Comparison of ENCODE assay signal across 20 cellular contexts in the genomic region with DNA sequence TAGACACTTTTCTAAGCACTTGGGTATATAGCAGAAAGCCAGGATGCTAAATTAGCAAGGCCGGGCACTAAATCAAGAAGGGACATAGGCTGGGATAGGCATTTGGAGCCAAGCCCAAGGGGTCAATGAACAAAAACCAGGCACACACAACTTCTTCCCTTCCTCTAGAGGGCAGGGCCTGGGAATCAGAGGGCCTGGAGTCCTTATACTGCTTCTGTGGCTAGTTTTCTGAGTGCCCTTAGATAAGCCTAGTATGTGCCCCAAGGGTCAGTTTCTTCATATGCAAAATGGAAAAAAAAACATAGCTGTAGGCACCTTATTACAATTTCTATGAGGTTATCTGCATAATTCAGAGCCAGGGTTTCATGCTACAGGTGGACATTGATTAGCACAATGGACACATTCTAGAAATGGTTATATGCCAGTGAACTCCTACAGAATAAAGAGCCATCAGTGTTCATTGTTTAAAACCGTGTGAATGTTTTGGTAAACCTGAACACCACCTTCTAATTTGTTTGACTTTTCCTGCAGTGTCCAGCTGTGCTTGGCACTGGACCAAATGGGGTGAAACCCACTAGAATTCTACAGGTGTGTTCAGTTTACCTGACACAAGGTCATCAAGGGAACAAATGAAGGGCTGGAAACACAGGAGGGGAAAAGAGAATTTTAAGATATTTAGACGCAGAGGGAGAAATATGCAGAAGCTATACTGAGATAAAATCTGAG. TPM values are rescaled to one million over a fixed set of nuclear protein-coding genes. Genes with fewer than 3 reads are reported as not detected.
DNase-seq lines count a peak whose midpoint lies in the region; ATAC-seq, FAIRE-seq and TF ChIP-seq lines count a peak whose summit lies in the region.
"Had no signal": no experiment of that assay in that cellular context is flagged by ENCODE, and none has a peak within 500 bp of the region (broad histone marks: within the 10 kb centered on the region; RNA-seq: fewer than 3 reads in every experiment).

No MANE protein-coding gene starts in this region.

- CTCF ChIA-PET in HepG2 (lab: Yijun Ruan, JAX; ENCODE audit: low intra/inter-chr PET ratio, low total read pairs), result no interaction called here

- WGBS in HepG2 (ENCODE audit: low lambda C conversion rate), result 42% methylated on average over 3 of the region's 3 CpGs

- POLR2A ChIA-PET in HepG2 (lab: Yijun Ruan, JAX), result interaction anchor here (1.3 kb wide), 1 partner anchor 11 kb away, joined by 5 read pairs; no protein-coding TSS in a partner anchor

- no peaks in the 10 kb centered on the region for H3K79me2 ChIP-seq in HepG2 (ENCODE audit: insufficient read depth, low read length)
- H3K79me2 ChIP-seq: hepatocyte had no signal

- H3K36me3 Mint-ChIP-seq in natural killer cell treated with Interleukin-12 subunit alpha and Interleukin-12 subunit beta and Interleukin-15 and Interleukin-18, amount 100 ng/mL, for 72 hours, result no peaks in the 10 kb centered on the region
- no peaks in the 10 kb centered on the region for H3K36me3 Mint-ChIP-seq in natural killer cell
- H3K36me3 Mint-ChIP-seq in T-helper 17 cell (ENCODE audit: low read depth), result peaks cover 2% of the 10 kb centered on the region

- H3K4me1 Mint-ChIP-seq in natural killer cell treated with Interleukin-12 subunit alpha and Interleukin-12 subunit beta and Interleukin-15 and Interleukin-18, amount 100 ng/mL, for 72 hours (ENCODE audit: low read depth in 2 of 2), result peaks cover 37 to 38% of the 10 kb centered on the region in 2 donors
- H3K4me1 Mint-ChIP-seq in natural killer cell, result peaks cover 7 to 15% of the 10 kb centered on the region in 2 donors
- peaks cover 21% of the 10 kb centered on the region for H3K4me1 Mint-ChIP-seq in T-helper 17 cell

- no peak overlapping the region for H2AFZ ChIP-seq in HepG2 (ENCODE audit: low read length)
- H2AFZ ChIP-seq: hepatocyte had no signal

- no peaks in the 10 kb centered on the region for H4K20me1 ChIP-seq in HepG2 (ENCODE audit: insufficient read depth, low read length)

- no peak for FAIRE-seq in HepG2 (lab: Jason Lieb, UNC)
- FAIRE-seq: astrocyte, GM18507, TTC549 had no signal

- H3K27ac Mint-ChIP-seq in natural killer cell treated with Interleukin-12 subunit alpha and Interleukin-12 subunit beta and Interleukin-15 and Interleukin-18, amount 100 ng/mL, for 72 hours, result peak overlapping the region; percentile 10 to 83
- no peak overlapping the region for H3K27ac Mint-ChIP-seq in natural killer cell
- H3K27ac Mint-ChIP-seq in T-helper 17 cell, result peak overlapping the region; percentile 8
- H3K27ac Mint-ChIP-seq: activated CD4-positive, alpha-beta T cell treated with anti-CD3 and anti-CD28 coated beads, Interleukin-2, amount 10 ng/mL, durations not matched to agents 24 days and 14 days had no signal

- H3K27me3 ChIP-seq in HepG2 (ENCODE audit: control insufficient read depth in 1 of 2, insufficient read depth in 2 of 2, low read length in 2 of 2), result 0 out of 5 replicates have a peak, but pooled peaks cover 0 to 5% of the 10 kb centered on the region in 2 experiments
- H3K27me3 ChIP-seq: hepatocyte, MG63, neutrophil had no signal

- TF ChIP-seq POLR2A in HepG2 (IDR thresholded peaks at IDR 0.05; ENCODE audit: insufficient read depth in 1 of 2, low read depth in 2 of 2, low read length in 2 of 2), result no peak

- intact Hi-C loops in natural killer cell (cut with micrococcal nuclease), result no loop called here
- intact Hi-C loops in HepG2 (cut with micrococcal nuclease; ENCODE audit: unreplicated experiment), result no loop called here

- in situ Hi-C loops in HepG2 (cut with HindIII; ENCODE audit: extremely low pct_ligation_motif_present, low pct_unique_long_range_greater_than_20kb), result no loop called here

- H3K9me3 ChIP-seq in T-helper 17 cell (ENCODE audit: control insufficient read depth, low read length, poor library complexity, severe bottlenecking) (no peaks in the 10 kb centered on the region), HepG2 (ENCODE audit: low read length) (no peaks in the 10 kb centered on the region)
- H3K9me3 ChIP-seq: MG63, neutrophil had no signal

- no peak overlapping the region for H3K4me3 ChIP-seq in HepG2 (replicated peaks in 1 of 3; ENCODE audit: insufficient read depth in 1 of 3, low read depth in 2 of 3, low read length in 3 of 3)
- H3K4me3 ChIP-seq: hepatocyte, MG63 had no signal

- TF ChIP-seq EP300 in HepG2 (IDR thresholded peaks at IDR 0.05; ENCODE audit: low read depth in 2 of 2, low read length in 2 of 2) (no peak), HepG2 (CRISPR knock-in tag; IDR thresholded peaks at IDR 0.05; ENCODE audit: borderline replicate concordance) (no peak)

- no peaks in the 10 kb centered on the region for H3K9me3 Mint-ChIP-seq in natural killer cell treated with Interleukin-12 subunit alpha and Interleukin-12 subunit beta and Interleukin-15 and Interleukin-18, amount 100 ng/mL, for 72 hours
- no peaks in the 10 kb centered on the region for H3K9me3 Mint-ChIP-seq in natural killer cell
- H3K9me3 Mint-ChIP-seq: activated CD4-positive, alpha-beta T cell treated with anti-CD3 and anti-CD28 coated beads, Interleukin-2, amount 10 ng/mL, durations not matched to agents 24 days and 14 days had no signal

- no peak overlapping the region for H3K9ac ChIP-seq in HepG2 (ENCODE audit: insufficient read depth, low read depth, low read length)

- H3K36me3 ChIP-seq in HepG2 (replicated peaks in 1 of 2; ENCODE audit: control insufficient read depth in 1 of 2, insufficient read depth in 2 of 2, low read length in 2 of 2), result no peaks in the 10 kb centered on the region
- H3K36me3 ChIP-seq: MG63, neutrophil had no signal

- DNase-seq in natural killer cell treated with Interleukin-12 subunit alpha and Interleukin-12 subunit beta and Interleukin-15 and Interleukin-18, amount 100 ng/mL, for 72 hours (ENCODE audit: low spot score), result no peak
- no peak for DNase-seq in natural killer cell
- no peak for DNase-seq in T-helper 17 cell
- no peak for DNase-seq in HepG2 (ENCODE audit: low spot score)
- no peak for DNase-seq in AG20443 (ENCODE audit: low spot score)
- DNase-seq in T-helper 2 cell, result no peak
- DNase-seq in effector CD8-positive, alpha-beta T cell (lab: John Stamatoyannopoulos, UW), result no peak
- DNase-seq: ACHN; activated CD4-positive, alpha-beta T cell treated with anti-CD3 and anti-CD28 coated beads, Interleukin-2, amount 10 ng/mL, durations not matched to agents 24 days and 14 days; activated naive CD4-positive, alpha-beta T cell treated with Interleukin-2 at 50 U/mL for 16 hours; MG63; NCI-H1930; stimulated activated CD4-positive, alpha-beta T cell treated with anti-CD3 and anti-CD28 coated beads, Interleukin-12 subunit alpha, Interleukin-12 subunit beta, amount 100 ng/mL, for 4 hours had no signal

- H3K27me3 Mint-ChIP-seq in natural killer cell treated with Interleukin-12 subunit alpha and Interleukin-12 subunit beta and Interleukin-15 and Interleukin-18, amount 100 ng/mL, for 72 hours, result no peaks in the 10 kb centered on the region
- H3K27me3 Mint-ChIP-seq in natural killer cell (ENCODE audit: low read depth in 2 of 2) (no peaks in the 10 kb centered on the region), T-helper 17 cell (no peaks in the 10 kb centered on the region)

- no TSS peak for BruUV-seq in HepG2 (replicated peaks; lab: Mats Ljungman, UMichigan)

- peaks cover 50% of the 10 kb centered on the region for H3K4me1 ChIP-seq in HepG2 (ENCODE audit: insufficient read depth, low read length)

- TF ChIP-seq CTCF in natural killer cell (IDR thresholded peaks at IDR 0.05), result no peak
- TF ChIP-seq CTCF in HepG2 (CRISPR knock-in tag; IDR thresholded peaks at IDR 0.05), result 0 out of 2 replicates have a peak, but pooled peaks have one; percentile 7

- no peak for ATAC-seq in natural killer cell treated with Interleukin-12 subunit alpha and Interleukin-12 subunit beta and Interleukin-15 and Interleukin-18, amount 100 ng/mL, for 72 hours
- ATAC-seq in natural killer cell (no peak), T-helper 17 cell (no peak), HepG2 (no peak; the same call in 2 of the 3 replicates), GM18511 (IDR thresholded peaks at IDR 0.05; ENCODE audit: unreplicated experiment) (no peak)
- ATAC-seq: SK-N-SH treated with all-trans-retinoic acid at 6 μM for 48 hours had no signal

- no peak for TF ChIP-seq RAD21 in HepG2 (CRISPR knock-in tag; IDR thresholded peaks at IDR 0.05)

- no peak overlapping the region for H3K27ac ChIP-seq in HepG2 (ENCODE audit: extremely low read length, insufficient read depth, low read length)
- H3K27ac ChIP-seq: hepatocyte, neutrophil had no signal

- H3K4me3 Mint-ChIP-seq in natural killer cell treated with Interleukin-12 subunit alpha and Interleukin-12 subunit beta and Interleukin-15 and Interleukin-18, amount 100 ng/mL, for 72 hours, result no peak overlapping the region
- no peak overlapping the region for H3K4me3 Mint-ChIP-seq in natural killer cell
- no peak overlapping the region for H3K4me3 Mint-ChIP-seq in T-helper 17 cell
- H3K4me3 Mint-ChIP-seq: activated CD4-positive, alpha-beta T cell treated with anti-CD3 and anti-CD28 coated beads, Interleukin-2, amount 10 ng/mL, durations not matched to agents 24 days and 14 days had no signal

- no peak overlapping the region for H3K4me2 ChIP-seq in HepG2 (ENCODE audit: low read depth, low read length)
- H3K4me2 ChIP-seq: hepatocyte had no signal

RNA-seq across cellular contexts. Expression of gene PAX8, which starts 49.6 kb away (rescaled TPM):
- 1 to 10 TPM in 1 of 2 donors, under 1 TPM in 1; 0.64 to 1.8 TPM for total RNA-seq in natural killer cell treated with Interleukin-12 subunit alpha and Interleukin-12 subunit beta and Interleukin-15 and Interleukin-18, amount 100 ng/mL, for 72 hours
- total RNA-seq in natural killer cell (1 to 10 TPM in 1 of 3 donors, under 1 TPM in 2; 0.57 to 1.2 (median 0.65) TPM), T-helper 17 cell (1 to 10 TPM in 1 of 2 donors, under 1 TPM in 1; 0.21 to 1.4 TPM), HepG2 (2016; rRNA removed; fragmentation: Illumina TruSeq; extraction: Trizol) (1.3 and 1.5 TPM in 2 replicates)
- 0.79 and 0.91 TPM in 2 replicates for total RNA-seq in HepG2 (2016; cell fraction: cytosol; rRNA removed; fragmentation: Illumina TruSeq; extraction: Trizol; ENCODE audit: low read depth)
- 1.4 and 1.5 TPM in 2 replicates for total RNA-seq in HepG2 (2016; cell fraction: insoluble cytoplasmic fraction; rRNA removed; fragmentation: Illumina TruSeq; extraction: Trizol)
- 1.9 and 2.0 TPM in 2 replicates for total RNA-seq in HepG2 (2016; cell fraction: membrane; rRNA removed; fragmentation: Illumina TruSeq; extraction: Trizol)
- total RNA-seq in HepG2 (2016; cell fraction: nucleus; rRNA removed; fragmentation: Illumina TruSeq; extraction: Trizol), result 0.88 and 0.90 TPM in 2 replicates
- 8.1 and 8.8 TPM in 2 replicates for polyA plus RNA-seq in HepG2 (2011; rRNA removed)
- 3.2 and 4.3 TPM in 2 replicates for polyA plus RNA-seq in HepG2 (2011; cell fraction: cytosol; rRNA removed)
- 2.5 and 2.8 TPM in 2 replicates for polyA plus RNA-seq in HepG2 (2011; cell fraction: nucleus; rRNA removed)
- 5.3 and 8.3 TPM in 2 replicates for polyA plus RNA-seq in HepG2 (2012)
- polyA plus RNA-seq in HepG2 (2016; cell fraction: cytosol; fragmentation: Illumina TruSeq; extraction: Trizol; ENCODE audit: low read depth), result 1.0 and 1.2 TPM in 2 replicates
- 3.8 and 4.0 TPM in 2 replicates for polyA plus RNA-seq in HepG2 (2016; cell fraction: insoluble cytoplasmic fraction; fragmentation: Illumina TruSeq; extraction: Trizol; ENCODE audit: low read depth)
- polyA plus RNA-seq in HepG2 (2016; cell fraction: membrane; fragmentation: Illumina TruSeq; extraction: Trizol; ENCODE audit: low read depth), result 2.8 TPM in 2 replicates
- polyA plus RNA-seq in HepG2 (2016; cell fraction: nucleus; fragmentation: Illumina TruSeq; extraction: Trizol; ENCODE audit: insufficient read depth, low read depth), result 2.5 and 3.1 TPM in 2 replicates
- 1.1 and 5.5 TPM in 2 replicates for polyA minus RNA-seq in HepG2 (2011; rRNA and poly(A)+ RNA removed; ENCODE audit: low replicate concordance)
- polyA minus RNA-seq in HepG2 (2011; cell fraction: cytosol; rRNA and poly(A)+ RNA removed), result 2.4 and 3.0 TPM in 2 replicates
- 3.7 and 3.9 TPM in 2 replicates for polyA minus RNA-seq in HepG2 (2011; cell fraction: nucleus; rRNA and poly(A)+ RNA removed)
- total RNA-seq: hepatocyte had no signal

RNA-seq across cellular contexts. Expression of gene PSD4, which starts 55.4 kb away (rescaled TPM):
- 100 to 1,000 TPM; 299 to 305 TPM for total RNA-seq in natural killer cell treated with Interleukin-12 subunit alpha and Interleukin-12 subunit beta and Interleukin-15 and Interleukin-18, amount 100 ng/mL, for 72 hours
- total RNA-seq in natural killer cell, result 100 to 1,000 TPM; 280 to 347 (median 340) TPM
- total RNA-seq in T-helper 17 cell, result 100 to 1,000 TPM; 141 to 160 TPM
- 8.6 and 9.4 TPM in 2 replicates for total RNA-seq in HepG2 (2016; rRNA removed; fragmentation: Illumina TruSeq; extraction: Trizol)
- total RNA-seq in HepG2 (2016; cell fraction: cytosol; rRNA removed; fragmentation: Illumina TruSeq; extraction: Trizol; ENCODE audit: low read depth), result 1.8 and 2.1 TPM in 2 replicates
- total RNA-seq in HepG2 (2016; cell fraction: insoluble cytoplasmic fraction; rRNA removed; fragmentation: Illumina TruSeq; extraction: Trizol), result 6.4 and 9.6 TPM in 2 replicates
- 4.3 and 5.2 TPM in 2 replicates for total RNA-seq in HepG2 (2016; cell fraction: membrane; rRNA removed; fragmentation: Illumina TruSeq; extraction: Trizol)
- 10.2 and 10.4 TPM in 2 replicates for total RNA-seq in HepG2 (2016; cell fraction: nucleus; rRNA removed; fragmentation: Illumina TruSeq; extraction: Trizol)
- 5.8 and 9.1 TPM in 2 replicates for polyA plus RNA-seq in HepG2 (2011; rRNA removed)
- polyA plus RNA-seq in HepG2 (2011; cell fraction: cytosol; rRNA removed), result 4.3 and 4.7 TPM in 2 replicates
- polyA plus RNA-seq in HepG2 (2011; cell fraction: nucleus; rRNA removed), result 34.6 and 36.0 TPM in 2 replicates
- 9.7 and 12.9 TPM in 2 replicates for polyA plus RNA-seq in HepG2 (2012)
- 1.3 TPM in 2 replicates for polyA plus RNA-seq in HepG2 (2016; cell fraction: cytosol; fragmentation: Illumina TruSeq; extraction: Trizol; ENCODE audit: low read depth)
- polyA plus RNA-seq in HepG2 (2016; cell fraction: insoluble cytoplasmic fraction; fragmentation: Illumina TruSeq; extraction: Trizol; ENCODE audit: low read depth), result 4.3 and 6.8 TPM in 2 replicates
- 3.3 TPM in 2 replicates for polyA plus RNA-seq in HepG2 (2016; cell fraction: membrane; fragmentation: Illumina TruSeq; extraction: Trizol; ENCODE audit: low read depth)
- polyA plus RNA-seq in HepG2 (2016; cell fraction: nucleus; fragmentation: Illumina TruSeq; extraction: Trizol; ENCODE audit: insufficient read depth, low read depth), result 14.7 and 15.0 TPM in 2 replicates
- polyA minus RNA-seq in HepG2 (2011; rRNA and poly(A)+ RNA removed; ENCODE audit: low replicate concordance), result 3.6 and 13.9 TPM in 2 replicates
- polyA minus RNA-seq in HepG2 (2011; cell fraction: cytosol; rRNA and poly(A)+ RNA removed), result 5.2 and 5.3 TPM in 2 replicates
- polyA minus RNA-seq in HepG2 (2011; cell fraction: nucleus; rRNA and poly(A)+ RNA removed), result 11.6 and 16.2 TPM in 2 replicates

Comparison
In these comparisons a context has a peak if more than half of its experiments do, and no peak if none do; other contexts are left out.
1. H3K27ac Mint-ChIP-seq: peak in natural killer cell treated with Interleukin-12 subunit alpha and Interleukin-12 subunit beta and Interleukin-15 and Interleukin-18, amount 100 ng/mL, for 72 hours (2 of 2) and T-helper 17 cell (single experiment); none in natural killer cell (0 of 2).
2. RNA of gene PSD4, which starts 55.4 kb away (total RNA-seq): 280 to 347 TPM in natural killer cell, 299 to 305 TPM in natural killer cell treated with Interleukin-12 subunit alpha and Interleukin-12 subunit beta and Interleukin-15 and Interleukin-18, amount 100 ng/mL, for 72 hours and 141 to 160 TPM in T-helper 17 cell; 1.8 to 10.4 TPM in HepG2; every median in the first group is over 10 times any median in the second.